25 cellular contexts compared by ENCODE assay signal in genomic region chrX:69156638-69157037, GRCh38.
"Had no signal": no experiment of that assay in that cellular context is flagged by ENCODE, and none has a peak within 500 bp of the region (broad histone marks: within the 10 kb centered on the region; RNA-seq: fewer than 3 reads in every experiment).

No MANE protein-coding gene starts in this region.

- H3K4me3 Mint-ChIP-seq: activated CD4-positive, alpha-beta memory T cell treated with anti-CD3 and anti-CD28 coated beads, Interleukin-2, amount 10 ng/mL, durations not matched to agents 7 days and 5 days; activated CD4-positive, alpha-beta T cell treated with anti-CD3 and anti-CD28 coated beads for 36 hours; activated naive CD4-positive, alpha-beta T cell treated with anti-CD3 and anti-CD28 coated beads, Interleukin-2, amount 50 U/mL, for 24 hours; central memory CD8-positive, alpha-beta T cell had no signal

- H3K27me3 Mint-ChIP-seq: activated CD4-positive, alpha-beta memory T cell treated with anti-CD3 and anti-CD28 coated beads, Interleukin-2, amount 10 ng/mL, durations not matched to agents 7 days and 5 days; activated CD4-positive, alpha-beta T cell treated with anti-CD3 and anti-CD28 coated beads for 36 hours; activated naive CD4-positive, alpha-beta T cell treated with anti-CD3 and anti-CD28 coated beads, Interleukin-2, amount 50 U/mL, for 24 hours; central memory CD8-positive, alpha-beta T cell had no signal

- H3K27me3 ChIP-seq: ascending aorta, body of pancreas, MG63 had no signal

- H3K36me3 Mint-ChIP-seq: activated naive CD4-positive, alpha-beta T cell treated with anti-CD3 and anti-CD28 coated beads, Interleukin-2, amount 50 U/mL, for 24 hours had no signal

- H3K36me3 ChIP-seq: MG63 had no signal

- H3K9me3 ChIP-seq: ascending aorta, body of pancreas, MG63 had no signal

- H3K27ac ChIP-seq: ascending aorta, body of pancreas, WERI-Rb-1 had no signal

- H3K9me3 Mint-ChIP-seq: activated CD4-positive, alpha-beta memory T cell treated with anti-CD3 and anti-CD28 coated beads, Interleukin-2, amount 10 ng/mL, durations not matched to agents 7 days and 5 days; activated naive CD4-positive, alpha-beta T cell treated with anti-CD3 and anti-CD28 coated beads, Interleukin-2, amount 50 U/mL, for 24 hours; central memory CD8-positive, alpha-beta T cell had no signal

- H3K4me1 ChIP-seq: ascending aorta had no signal

- H3K27ac Mint-ChIP-seq: activated CD4-positive, alpha-beta memory T cell treated with anti-CD3 and anti-CD28 coated beads, Interleukin-2, amount 10 ng/mL, durations not matched to agents 7 days and 5 days; activated CD4-positive, alpha-beta T cell treated with anti-CD3 and anti-CD28 coated beads for 36 hours; activated naive CD4-positive, alpha-beta T cell treated with anti-CD3 and anti-CD28 coated beads, Interleukin-2, amount 50 U/mL, for 24 hours had no signal

- DNase-seq: activated CD4-positive, alpha-beta memory T cell treated with anti-CD3 and anti-CD28 coated beads, Interleukin-2, amount 10 ng/mL, durations not matched to agents 7 days and 5 days; activated CD4-positive, alpha-beta T cell treated with anti-CD3 and anti-CD28 coated beads for 36 hours; activated CD4-positive, alpha-beta T cell treated with anti-CD3 and anti-CD28 coated beads, Interleukin-2, amount 50 U/mL, for 1 hour; activated CD8-positive, alpha-beta memory T cell treated with anti-CD3 and anti-CD28 coated beads, Interleukin-2, amount 50 U/mL, for 48 hours; activated effector memory CD4-positive, alpha-beta T cell treated with Interleukin-2 at 50 U/mL for 16 hours; activated naive CD4-positive, alpha-beta T cell; activated T-cell treated with anti-CD3 and anti-CD28 coated beads, Interleukin-2, amount 50 U/mL, for 1 hour; body of pancreas; MG63; MV-4-11; NCI-H1092 treated with DMSO at 0.1 percent for 48 hours; NCI-H1417 treated with DMSO at 0.1 percent for 48 hours; NCI-H1694; NCI-H2029; NCI-H510A treated with DMSO at 0.1 percent for 48 hours; NCI-H69; NK-92 treated with Interleukin-12 subunit alpha and Interleukin-12 subunit beta, amount 100 ng/mL, for 24 hours; OCI-M1; SHP77; T-helper 1 cell; WERI-Rb-1 had no signal

- H3K4me3 ChIP-seq: ascending aorta, body of pancreas, MG63 had no signal

- H3K4me1 Mint-ChIP-seq: central memory CD8-positive, alpha-beta T cell had no signal

- ATAC-seq: activated CD4-positive, alpha-beta T cell treated with anti-CD3 and anti-CD28 coated beads for 36 hours; body of pancreas; Panc1 had no signal
